Comparison of ENCODE assay signal across 6 cellular contexts in genomic region chr12:56103066-56103711, GRCh38. TPM values are rescaled to one million over a fixed set of nuclear protein-coding genes. Genes with fewer than 3 reads are reported as not detected.
DNase-seq lines count a peak whose midpoint lies in the region; FAIRE-seq and TF ChIP-seq lines count a peak whose summit lies in the region.

No MANE protein-coding gene starts in this region.

- intact Hi-C loops in adrenal gland (cut with DNase I), result loop anchor here in 1 of 2 donors (5.0 kb wide), 1 partner anchor 51 kb away; no protein-coding TSS in a partner anchor

- H3K36me3 Mint-ChIP-seq in IgD-negative memory B cell, result peaks cover 2% of the 10 kb centered on the region

- no peaks in the 10 kb centered on the region for H3K9me3 ChIP-seq in adrenal gland (replicated peaks in 1 of 3)

- H3K27me3 Mint-ChIP-seq in IgD-negative memory B cell, result peaks cover 2% of the 10 kb centered on the region

- H3K27ac ChIP-seq in adrenal gland, result peak overlapping the region in 1 of 5 donors; percentile 79

- peaks cover 17% of the 10 kb centered on the region for H3K36me3 ChIP-seq in bronchial epithelial cell (ENCODE audit: control insufficient read depth, insufficient read depth, low read length)
- H3K36me3 ChIP-seq in adrenal gland (replicated peaks in 1 of 2), result peaks cover 0 to 16% of the 10 kb centered on the region in 2 donors

- peaks cover 7 to 28% (median 27%) of the 10 kb centered on the region in 3 donors for H3K4me1 Mint-ChIP-seq in IgD-negative memory B cell

- peak overlapping the region; percentile 91 for H3K4me3 ChIP-seq in bronchial epithelial cell (ENCODE audit: low read depth, low read length)
- H3K4me3 ChIP-seq in retinal pigment epithelial cell (ENCODE audit: low read length), result peak overlapping the region; percentile 70
- peak overlapping the region in 1 of 4 donors; percentile 93 for H3K4me3 ChIP-seq in adrenal gland

- DNase-seq in bronchial epithelial cell (ENCODE audit: low read depth) (no peak), retinal pigment epithelial cell (ENCODE audit: low read depth) (no peak), NCI-H128 (lab: John Stamatoyannopoulos, UW; ENCODE audit: unreplicated experiment) (no peak), adrenal gland (no peak), NCI-H1436 treated with DMSO at 0.1 percent for 48 hours (lab: John Stamatoyannopoulos, UW) (no peak)

- 58 to 64% (median 60%) methylated on average over 6 of the region's 6 CpGs for WGBS in adrenal gland, 4 donors

- peak overlapping the region; percentile 86 to 97 (median 93) for H3K27ac Mint-ChIP-seq in IgD-negative memory B cell

- no peak for FAIRE-seq in bronchial epithelial cell (lab: Jason Lieb, UNC)

- H3K4me3 Mint-ChIP-seq in IgD-negative memory B cell, result peak overlapping the region; percentile 94 to 100 (median 98)

- TF ChIP-seq CTCF in bronchial epithelial cell (IDR thresholded peaks at IDR 0.05; ENCODE audit: insufficient read depth, low read length, severe bottlenecking), result no peak
- TF ChIP-seq CTCF in retinal pigment epithelial cell (conservative IDR thresholded peaks at IDR 0.05; ENCODE audit: low read depth, low read length), result no peak
- TF ChIP-seq CTCF in adrenal gland (IDR thresholded peaks at IDR 0.05), result no peak

- H3K4me1 ChIP-seq in adrenal gland (replicated peaks in 1 of 2), result peaks cover 17 to 20% of the 10 kb centered on the region in 2 donors

- H3K27me3 ChIP-seq in bronchial epithelial cell (ENCODE audit: control insufficient read depth, insufficient read depth, low read length) (no peaks in the 10 kb centered on the region), adrenal gland (no peaks in the 10 kb centered on the region)

- no peaks in the 10 kb centered on the region for H3K9me3 Mint-ChIP-seq in IgD-negative memory B cell

- no peak for TF ChIP-seq POLR2A in adrenal gland (IDR thresholded peaks at IDR 0.05)

RNA-seq across cellular contexts. Expression of gene PA2G4, which starts 1.2 kb away (rescaled TPM):
- polyA plus RNA-seq in IgD-negative memory B cell, result 112 TPM
- 168 and 172 TPM in 2 replicates for total RNA-seq in bronchial epithelial cell
- total RNA-seq in adrenal gland, result 100 to 1,000 TPM in 4 of 8 donors, 10 to 100 TPM in 4; 64.1 to 119 (median 95.8) TPM
- polyA plus RNA-seq in adrenal gland, result 100 to 1,000 TPM in 2 of 3 donors, 10 to 100 TPM in 1; 83.3 to 252 (median 106) TPM

RNA-seq across cellular contexts. Expression of gene RPL41, which starts 13.2 kb away (rescaled TPM):
- polyA plus RNA-seq in IgD-negative memory B cell (8,874 TPM), adrenal gland (1,000 to 10,000 TPM; 2,153 to 6,204 (median 2,446) TPM)
- total RNA-seq in bronchial epithelial cell (3,411 and 3,733 TPM in 2 replicates), adrenal gland (1,000 to 10,000 TPM; 1,635 to 4,364 (median 3,125) TPM)

RNA-seq across cellular contexts. Expression of gene ZC3H10, which starts 14.9 kb away (rescaled TPM):
- polyA plus RNA-seq in IgD-negative memory B cell (2.9 TPM), adrenal gland (1 to 10 TPM; 2.2 to 5.5 (median 5.0) TPM)
- total RNA-seq in bronchial epithelial cell (3.5 and 4.5 TPM in 2 replicates), adrenal gland (10 to 100 TPM in 3 of 8 donors, 1 to 10 TPM in 5; 4.3 to 15.0 (median 8.8) TPM)

RNA-seq across cellular contexts. Expression of gene ERBB3, which starts 23.2 kb away (rescaled TPM):
- polyA plus RNA-seq in IgD-negative memory B cell, result 0.83 TPM
- total RNA-seq in bronchial epithelial cell, result 21.1 and 59.8 TPM in 2 replicates
- total RNA-seq in adrenal gland, result 10 to 100 TPM in 1 of 8 donors, 1 to 10 TPM in 7; 1.3 to 25.7 (median 1.5) TPM
- polyA plus RNA-seq in adrenal gland, result 1 to 10 TPM; 1.9 to 5.0 (median 2.6) TPM

RNA-seq across cellular contexts. Expression of gene ESYT1, which starts 24.9 kb away (rescaled TPM):
- polyA plus RNA-seq in IgD-negative memory B cell, result 156 TPM
- total RNA-seq in bronchial epithelial cell, result 253 and 304 TPM in 2 replicates
- 100 to 1,000 TPM in 7 of 8 donors, 10 to 100 TPM in 1; 95.5 to 156 (median 127) TPM for total RNA-seq in adrenal gland
- polyA plus RNA-seq in adrenal gland, result 100 to 1,000 TPM in 1 of 3 donors, 10 to 100 TPM in 2; 27.2 to 103 (median 35.4) TPM
